In the genomic region with DNA sequence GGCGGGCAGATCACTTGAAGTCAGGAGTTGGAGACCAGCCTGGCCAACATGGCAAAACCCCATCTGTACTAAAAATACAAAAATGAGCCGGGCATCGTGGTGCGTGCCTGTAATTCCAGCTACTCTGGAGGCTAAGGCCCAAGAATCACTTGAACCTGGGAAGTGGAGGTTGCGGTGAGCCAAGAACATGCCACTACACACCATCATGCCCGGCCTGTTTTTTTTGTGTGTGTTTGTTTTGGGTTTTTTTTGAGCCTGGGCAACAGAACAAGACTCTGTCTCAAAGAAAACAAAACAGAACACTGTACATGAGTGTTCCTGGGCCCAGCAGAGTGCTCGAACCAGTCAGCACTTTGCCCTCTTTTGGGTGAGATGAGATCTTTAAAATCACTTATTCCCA, we compare ENCODE assay signal across 17 cellular contexts.
DNase-seq lines count a peak whose midpoint lies in the region; ATAC-seq and TF ChIP-seq lines count a peak whose summit lies in the region.
"Had no signal": no experiment of that assay in that cellular context is flagged by ENCODE, and none has a peak within 500 bp of the region (broad histone marks: within the 10 kb centered on the region; RNA-seq: fewer than 3 reads in every experiment).

No MANE protein-coding gene starts in this region.

- no peak overlapping the region for H2AFZ ChIP-seq in neural progenitor cell (replicated peaks)

- H3K27ac ChIP-seq in coronary artery = peak overlapping the region; percentile 79 to 81
- H3K27ac ChIP-seq in neural progenitor cell = no peak overlapping the region
- peak overlapping the region in 3 of 4 donors; percentile 21 to 52 (median 42) for H3K27ac ChIP-seq in transverse colon
- no peak overlapping the region for H3K27ac ChIP-seq in CD8-positive, alpha-beta memory T cell (ENCODE audit: low read depth, low read length)
- H3K27ac ChIP-seq: 22Rv1 had no signal

- intact Hi-C loops in Right ventricle myocardium inferior (cut with DNase I) = no loop called here
- intact Hi-C loops in cardiac septum (cut with DNase I) = no loop called here
- intact Hi-C loops in transverse colon (cut with DNase I; ENCODE audit: low total_unique reads) = loop anchor here (10.0 kb wide), 1 partner anchor 110 kb away; no protein-coding TSS in a partner anchor

- DNase-seq in Right ventricle myocardium inferior (ENCODE audit: missing footprints) (no peak), cardiac septum (ENCODE audit: low spot score) (no peak), coronary artery (ENCODE audit: low spot score) (peak; percentile 91), neural progenitor cell (ENCODE audit: low spot score) (no peak), transverse colon (no peak)
- DNase-seq in CD8-positive, alpha-beta memory T cell = no peak
- DNase-seq in activated naive CD8-positive, alpha-beta T cell treated with anti-CD3 and anti-CD28 coated beads, Interleukin-2, amount 50 U/mL, for 24 hours = no peak
- DNase-seq: COR-L47; DMS 273 treated with DMSO at 0.1 percent for 48 hours; DND-41; NCI-H1105 treated with DMSO at 0.1 percent for 48 hours; NCI-H1694; NCI-H2081 treated with DMSO at 0.1 percent for 48 hours; NK-92 treated with Interleukin-12 subunit alpha and Interleukin-12 subunit beta, amount 100 ng/mL, for 24 hours had no signal

- TF ChIP-seq CTCF in coronary artery (IDR thresholded peaks at IDR 0.05) (no peak), neural progenitor cell (IDR thresholded peaks at IDR 0.05) (no peak), transverse colon (IDR thresholded peaks at IDR 0.05) (no peak)

- H3K27me3 ChIP-seq in neural progenitor cell = no peaks in the 10 kb centered on the region
- H3K27me3 ChIP-seq in transverse colon = no peaks in the 10 kb centered on the region
- H3K27me3 ChIP-seq in CD8-positive, alpha-beta memory T cell (ENCODE audit: insufficient read depth, low read length, poor library complexity, severe bottlenecking) = no peaks in the 10 kb centered on the region

- TF ChIP-seq POLR2A in transverse colon (IDR thresholded peaks at IDR 0.05) = no peak

- in situ Hi-C loops in transverse colon (cut with MboI; ENCODE audit: low pct_ligation_motif_present in 1 of 4, low pct_unique_long_range_greater_than_20kb in 1 of 4, low sequenced_read_pairs in 3 of 4) = loop anchor here in 1 of 4 donors (25.0 kb wide), 1 partner anchor 137 kb away; no protein-coding TSS in a partner anchor

- CTCF ChIA-PET in CD8-positive, alpha-beta memory T cell (lab: Charles Lee) = interaction anchor here (1.9 to 2.2 kb wide), 2 partner anchors 10 to 300 kb away, joined by 6 read pairs; no protein-coding TSS in a partner anchor

- H4K20me1 ChIP-seq in neural progenitor cell (ENCODE audit: low read depth) = no peaks in the 10 kb centered on the region

- H3K9me3 Mint-ChIP-seq in neural progenitor cell = peaks cover 5% of the 10 kb centered on the region
- no peaks in the 10 kb centered on the region for H3K9me3 Mint-ChIP-seq in activated T-helper 17 cell treated with anti-CD3 and anti-CD28 coated beads, Interleukin-2, amount 50 U/mL, for 72 hours
- no peaks in the 10 kb centered on the region for H3K9me3 Mint-ChIP-seq in CD8-positive, alpha-beta memory T cell
- H3K9me3 Mint-ChIP-seq in activated naive CD8-positive, alpha-beta T cell treated with anti-CD3 and anti-CD28 coated beads, Interleukin-2, amount 50 U/mL, for 24 hours = no peaks in the 10 kb centered on the region

- no peaks in the 10 kb centered on the region for H3K9me3 ChIP-seq in neural progenitor cell (ENCODE audit: low read depth)
- H3K9me3 ChIP-seq in transverse colon = no peaks in the 10 kb centered on the region
- H3K9me3 ChIP-seq in CD8-positive, alpha-beta memory T cell (ENCODE audit: low read length) = no peaks in the 10 kb centered on the region

- WGBS in transverse colon (ENCODE audit: low coverage in 1 of 2), 2 donors = 94% methylated on average over 3 to 7 of the region's 7 CpGs

- no peak for TF ChIP-seq EP300 in transverse colon (IDR thresholded peaks at IDR 0.05; ENCODE audit: low read depth)

- H3K4me3 ChIP-seq in coronary artery = no peak overlapping the region
- no peak overlapping the region for H3K4me3 ChIP-seq in neural progenitor cell
- H3K4me3 ChIP-seq in transverse colon = no peak overlapping the region
- H3K4me3 ChIP-seq in CD8-positive, alpha-beta memory T cell (ENCODE audit: low read length) = no peak overlapping the region
- H3K4me3 ChIP-seq: K562 had no signal

- no peaks in the 10 kb centered on the region for H3K36me3 ChIP-seq in neural progenitor cell
- no peaks in the 10 kb centered on the region for H3K36me3 ChIP-seq in transverse colon
- no peaks in the 10 kb centered on the region for H3K36me3 ChIP-seq in CD8-positive, alpha-beta memory T cell (ENCODE audit: insufficient read depth, low read length)

- peaks cover 19% of the 10 kb centered on the region for H3K36me3 Mint-ChIP-seq in neural progenitor cell
- peaks cover 21% of the 10 kb centered on the region for H3K36me3 Mint-ChIP-seq in activated T-helper 17 cell treated with anti-CD3 and anti-CD28 coated beads, Interleukin-2, amount 50 U/mL, for 72 hours (ENCODE audit: low read depth)
- peaks cover 0 to 9% (median 2%) of the 10 kb centered on the region in 3 donors for H3K36me3 Mint-ChIP-seq in CD8-positive, alpha-beta memory T cell
- peaks cover 63% of the 10 kb centered on the region for H3K36me3 Mint-ChIP-seq in activated naive CD8-positive, alpha-beta T cell treated with anti-CD3 and anti-CD28 coated beads, Interleukin-2, amount 50 U/mL, for 24 hours (ENCODE audit: low read depth)

- H3K4me3 Mint-ChIP-seq in neural progenitor cell = no peak overlapping the region
- H3K4me3 Mint-ChIP-seq in activated T-helper 17 cell treated with anti-CD3 and anti-CD28 coated beads, Interleukin-2, amount 50 U/mL, for 72 hours = no peak overlapping the region
- H3K4me3 Mint-ChIP-seq in CD8-positive, alpha-beta memory T cell = no peak overlapping the region
- no peak overlapping the region for H3K4me3 Mint-ChIP-seq in activated naive CD8-positive, alpha-beta T cell treated with anti-CD3 and anti-CD28 coated beads, Interleukin-2, amount 50 U/mL, for 24 hours

- peaks cover 6% of the 10 kb centered on the region for H3K27me3 Mint-ChIP-seq in neural progenitor cell (ENCODE audit: insufficient read depth, low read depth)
- no peaks in the 10 kb centered on the region for H3K27me3 Mint-ChIP-seq in activated T-helper 17 cell treated with anti-CD3 and anti-CD28 coated beads, Interleukin-2, amount 50 U/mL, for 72 hours
- H3K27me3 Mint-ChIP-seq in CD8-positive, alpha-beta memory T cell = no peaks in the 10 kb centered on the region
- H3K27me3 Mint-ChIP-seq in activated naive CD8-positive, alpha-beta T cell treated with anti-CD3 and anti-CD28 coated beads, Interleukin-2, amount 50 U/mL, for 24 hours = no peaks in the 10 kb centered on the region

- peaks cover 30% of the 10 kb centered on the region for H3K4me1 Mint-ChIP-seq in neural progenitor cell
- H3K4me1 Mint-ChIP-seq in activated T-helper 17 cell treated with anti-CD3 and anti-CD28 coated beads, Interleukin-2, amount 50 U/mL, for 72 hours = peaks cover 6% of the 10 kb centered on the region
- peaks cover 4 to 6% (median 4%) of the 10 kb centered on the region in 3 donors for H3K4me1 Mint-ChIP-seq in CD8-positive, alpha-beta memory T cell
- H3K4me1 Mint-ChIP-seq in activated naive CD8-positive, alpha-beta T cell treated with anti-CD3 and anti-CD28 coated beads, Interleukin-2, amount 50 U/mL, for 24 hours = peaks cover 8% of the 10 kb centered on the region

- H3K4me1 ChIP-seq in neural progenitor cell (peaks cover 12% of the 10 kb centered on the region), transverse colon (peaks cover 0 to 8% (median 0%) of the 10 kb centered on the region in 4 donors)
- H3K4me1 ChIP-seq in CD8-positive, alpha-beta memory T cell (ENCODE audit: insufficient read depth, low read length) = no peaks in the 10 kb centered on the region

- no peaks in the 10 kb centered on the region for H3K79me2 ChIP-seq in neural progenitor cell (ENCODE audit: low read depth)

- H3F3A ChIP-seq in neural progenitor cell (ENCODE audit: low read depth) = no peaks in the 10 kb centered on the region

- POLR2A ChIA-PET in CD8-positive, alpha-beta memory T cell (lab: Charles Lee) = no interaction called here

- no peak overlapping the region for H3K9ac ChIP-seq in neural progenitor cell

- peak overlapping the region; percentile 42 for H3K27ac Mint-ChIP-seq in neural progenitor cell
- H3K27ac Mint-ChIP-seq in activated T-helper 17 cell treated with anti-CD3 and anti-CD28 coated beads, Interleukin-2, amount 50 U/mL, for 72 hours = no peak overlapping the region
- H3K27ac Mint-ChIP-seq in CD8-positive, alpha-beta memory T cell = no peak overlapping the region
- H3K27ac Mint-ChIP-seq in activated naive CD8-positive, alpha-beta T cell treated with anti-CD3 and anti-CD28 coated beads, Interleukin-2, amount 50 U/mL, for 24 hours = no peak overlapping the region

- H3K4me2 ChIP-seq in neural progenitor cell = no peak overlapping the region

- peak; percentile 69 for ATAC-seq in Right ventricle myocardium inferior
- no peak for ATAC-seq in activated T-helper 17 cell treated with anti-CD3 and anti-CD28 coated beads, Interleukin-2, amount 50 U/mL, for 72 hours (replicated peaks)
- no peak for ATAC-seq in activated naive CD8-positive, alpha-beta T cell treated with anti-CD3 and anti-CD28 coated beads, Interleukin-2, amount 50 U/mL, for 24 hours
- ATAC-seq: K562 had no signal

Comparison
In these comparisons a context has a peak if more than half of its experiments do, and no peak if none do; other contexts are left out.
1. H3K27ac ChIP-seq: peak in coronary artery (2 of 2) and transverse colon (3 of 4); none in neural progenitor cell (single experiment) and CD8-positive, alpha-beta memory T cell (single experiment).